Comparison of ENCODE assay signal across 1 cellular context in the genomic region with DNA sequence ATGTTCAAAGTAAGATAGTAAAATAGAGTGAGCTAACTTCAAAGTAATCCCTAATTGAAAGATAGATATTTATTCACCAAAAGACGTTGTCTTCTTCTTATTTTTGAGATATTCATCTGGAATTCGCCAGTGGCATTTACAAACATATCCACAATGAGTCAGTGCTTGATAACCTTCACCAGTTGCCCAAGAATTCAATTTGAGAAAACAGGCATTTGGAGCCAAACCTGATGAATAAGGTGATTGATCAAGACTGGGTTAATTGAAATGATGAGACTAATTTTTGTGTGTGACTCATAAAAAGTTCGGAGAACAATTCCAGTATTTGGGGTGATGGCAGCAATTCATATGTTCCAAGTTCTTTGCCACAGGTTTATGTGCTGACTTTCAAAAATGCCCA.
TF ChIP-seq lines count a peak whose summit lies in the region.

No MANE protein-coding gene starts in this region.

TF ChIP-seq in IMR-90, 13 proteins besides CTCF, POLR2A, EP300 and RAD21:
- TF ChIP-seq MAZ (IDR thresholded peaks at IDR 0.05; ENCODE audit: borderline replicate concordance, low read depth, low read length): no peak
- TF ChIP-seq CEBPB (IDR thresholded peaks at IDR 0.05; ENCODE audit: low read depth, low read length): 0 out of 2 replicates have a peak, but pooled peaks have one; percentile 19
